ENCODE assay signal across 8 cellular contexts in genomic region chr18:74623047-74623816, GRCh38. TPM values are rescaled to one million over a fixed set of nuclear protein-coding genes. Genes with fewer than 3 reads are reported as not detected.
DNase-seq lines count a peak whose midpoint lies in the region; ATAC-seq, FAIRE-seq and TF ChIP-seq lines count a peak whose summit lies in the region.

No MANE protein-coding gene starts in this region.

- peak; percentile 28 for TF ChIP-seq CTCF in bronchial epithelial cell (IDR thresholded peaks at IDR 0.05; ENCODE audit: insufficient read depth, low read length, severe bottlenecking)
- peak; percentile 69 for TF ChIP-seq CTCF in neural crest cell (conservative IDR thresholded peaks at IDR 0.05)

- no peaks in the 10 kb centered on the region for H3K36me3 Mint-ChIP-seq in neural crest cell (ENCODE audit: low read depth)

- H3K9me3 Mint-ChIP-seq in neural crest cell, result no peaks in the 10 kb centered on the region

- no peak overlapping the region for H3K4me3 ChIP-seq in Jurkat, Clone E6-1 (ENCODE audit: low read length)
- H3K4me3 ChIP-seq in bronchial epithelial cell (ENCODE audit: low read depth, low read length), result no peak overlapping the region

- no peak for TF ChIP-seq POLR2A in GM18505 (IDR thresholded peaks at IDR 0.05; ENCODE audit: borderline replicate concordance, extremely low read depth, insufficient read depth, insufficient read length)

- no peak for ATAC-seq in GM18867 (IDR thresholded peaks at IDR 0.05; ENCODE audit: unreplicated experiment)
- no peak for ATAC-seq in GM18505 (IDR thresholded peaks at IDR 0.05; ENCODE audit: unreplicated experiment)

- H3K27me3 ChIP-seq in bronchial epithelial cell (ENCODE audit: control insufficient read depth, insufficient read depth, low read length), result no peaks in the 10 kb centered on the region

- no peaks in the 10 kb centered on the region for H3K4me1 Mint-ChIP-seq in neural crest cell

- no peaks in the 10 kb centered on the region for H3K36me3 ChIP-seq in bronchial epithelial cell (ENCODE audit: control insufficient read depth, insufficient read depth, low read length)

- H3K4me3 Mint-ChIP-seq in neural crest cell, result no peak overlapping the region

- DNase-seq in NCI-H510A treated with DMSO at 0.1 percent for 48 hours (lab: John Stamatoyannopoulos, UW) (peak; percentile 56), NCI-H510A (lab: John Stamatoyannopoulos, UW) (no peak), bronchial epithelial cell (ENCODE audit: low read depth) (no peak), neural crest cell (ENCODE audit: low read depth, low spot score) (no peak), amniotic stem cell (lab: John Stamatoyannopoulos, UW) (no peak)
- peak; percentile 27 for DNase-seq in Jurkat, Clone E6-1 (ENCODE audit: low read depth, low spot score)

- FAIRE-seq in bronchial epithelial cell (lab: Jason Lieb, UNC), result no peak

- no peak overlapping the region for H3K27ac Mint-ChIP-seq in neural crest cell (ENCODE audit: unreplicated experiment)

- no peaks in the 10 kb centered on the region for H3K27me3 Mint-ChIP-seq in neural crest cell (ENCODE audit: low read depth)

RNA-seq across cellular contexts. Expression of gene ZNF407, which starts 25.6 kb away (rescaled TPM):
- polyA plus RNA-seq in Jurkat, Clone E6-1 (2012; ENCODE audit: insufficient read depth, insufficient read length), result 3.6 TPM
- total RNA-seq in bronchial epithelial cell (10.0 and 11.5 TPM in 2 replicates), neural crest cell (13.1 and 13.2 TPM in 2 replicates)

Comparison
In these comparisons a context has a peak if more than half of its experiments do, and no peak if none do; other contexts are left out.
1. DNase-seq: peak in NCI-H510A treated with DMSO at 0.1 percent for 48 hours (single experiment) and Jurkat, Clone E6-1 (single experiment); none in NCI-H510A (single experiment), bronchial epithelial cell (single experiment), neural crest cell (single experiment) and amniotic stem cell (single experiment).